ENCODE assay signal across 15 cellular contexts in genomic region chr17:46047398-46047797, GRCh38. TPM values are rescaled to one million over a fixed set of nuclear protein-coding genes. Genes with fewer than 3 reads are reported as not detected.
"Had no signal": no experiment of that assay in that cellular context is flagged by ENCODE, and none has a peak within 500 bp of the region (broad histone marks: within the 10 kb centered on the region; RNA-seq: fewer than 3 reads in every experiment).

No MANE protein-coding gene starts in this region.

- H3K9me3 Mint-ChIP-seq: activated CD4-positive, alpha-beta memory T cell treated with anti-CD3 and anti-CD28 coated beads, Interleukin-2, amount 10 ng/mL, durations not matched to agents 7 days and 5 days; memory B cell; nephron progenitor cell; T-cell had no signal

- DNase-seq: activated CD4-positive, alpha-beta memory T cell treated with anti-CD3 and anti-CD28 coated beads, Interleukin-2, amount 10 ng/mL, durations not matched to agents 7 days and 5 days; activated CD4-positive, alpha-beta T cell treated with anti-CD3 and anti-CD28 coated beads for 36 hours; activated naive CD4-positive, alpha-beta T cell treated with anti-CD3 and anti-CD28 coated beads, Interleukin-2, amount 50 U/mL, for 16 hours; dorsolateral prefrontal cortex; nephron progenitor cell; ovary; stimulated activated CD4-positive, alpha-beta T cell treated with anti-CD3 and anti-CD28 coated beads, Interleukin-4, amount 100 ng/mL, for 4 hours; T-cell; T1000; trophoblast cell had no signal

- H3K9me3 ChIP-seq: esophagus muscularis mucosa, ovary had no signal

- H3K4me3 Mint-ChIP-seq: activated CD4-positive, alpha-beta memory T cell treated with anti-CD3 and anti-CD28 coated beads, Interleukin-2, amount 10 ng/mL, durations not matched to agents 7 days and 5 days; activated CD4-positive, alpha-beta T cell treated with anti-CD3 and anti-CD28 coated beads for 36 hours; memory B cell; nephron progenitor cell; T-cell had no signal

- H3K36me3 ChIP-seq: ovary had no signal

- ATAC-seq: activated CD4-positive, alpha-beta T cell treated with anti-CD3 and anti-CD28 coated beads for 36 hours; T-cell had no signal

- H3K4me3 ChIP-seq: dorsolateral prefrontal cortex, esophagus muscularis mucosa, ovary, skin epidermis had no signal

- H3K27me3 ChIP-seq: dorsolateral prefrontal cortex, esophagus muscularis mucosa, ovary had no signal

- H3K27me3 Mint-ChIP-seq: activated CD4-positive, alpha-beta memory T cell treated with anti-CD3 and anti-CD28 coated beads, Interleukin-2, amount 10 ng/mL, durations not matched to agents 7 days and 5 days; activated CD4-positive, alpha-beta T cell treated with anti-CD3 and anti-CD28 coated beads for 36 hours; memory B cell; T-cell had no signal

- H3K27ac Mint-ChIP-seq: activated CD4-positive, alpha-beta memory T cell treated with anti-CD3 and anti-CD28 coated beads, Interleukin-2, amount 10 ng/mL, durations not matched to agents 7 days and 5 days; activated CD4-positive, alpha-beta T cell treated with anti-CD3 and anti-CD28 coated beads for 36 hours; memory B cell; nephron progenitor cell had no signal

RNA-seq across cellular contexts. Expression of gene STH, which starts 48.3 kb away (rescaled TPM):
- total RNA-seq: activated CD4-positive, alpha-beta memory T cell treated with anti-CD3 and anti-CD28 coated beads, Interleukin-2, amount 10 ng/mL, durations not matched to agents 7 days and 5 days; activated CD4-positive, alpha-beta T cell treated with anti-CD3 and anti-CD28 coated beads for 36 hours; esophagus muscularis mucosa; fibroblast of villous mesenchyme; ovary; SK-MEL-5; T-cell had no signal
- polyA plus RNA-seq: ovary had no signal
